In genomic region chr1:46653405-46653853, GRCh38 we compare ENCODE assay signal across 17 cellular contexts. TPM values are rescaled to one million over a fixed set of nuclear protein-coding genes. Genes with fewer than 3 reads are reported as not detected.
A peak's percentile ranks its signal among the peaks of the same experiment; 100 is the strongest.
DNase-seq lines count a peak whose midpoint lies in the region; ATAC-seq and TF ChIP-seq lines count a peak whose summit lies in the region.
"Had no signal": no experiment of that assay in that cellular context is flagged by ENCODE, and none has a peak within 500 bp of the region (broad histone marks: within the 10 kb centered on the region; RNA-seq: fewer than 3 reads in every experiment).

No MANE protein-coding gene starts in this region.

- H3K9me1 ChIP-seq in IMR-90 (ENCODE audit: insufficient read depth, low read length) = no peaks in the 10 kb centered on the region

- H3K4me1 ChIP-seq in IMR-90 (ENCODE audit: control insufficient read depth, insufficient read depth, low read length) (peaks cover 3% of the 10 kb centered on the region; the same call in 1 of the 2 replicates), esophagus squamous epithelium (peaks cover 0 to 22% (median 0%) of the 10 kb centered on the region in 3 donors), sigmoid colon (peaks cover 0 to 33% (median 9%) of the 10 kb centered on the region in 4 donors)
- H3K4me1 ChIP-seq: spleen had no signal

- H3K4me3 ChIP-seq in IMR-90 (ENCODE audit: insufficient read depth, low read depth, low read length) (peak overlapping the region; percentile 17; the same call in 1 of the 2 replicates), esophagus squamous epithelium (no peak overlapping the region), sigmoid colon (peak overlapping the region; percentile 11 to 24 (median 22))
- H3K4me3 ChIP-seq: dorsolateral prefrontal cortex, spleen had no signal

- H3K36me3 Mint-ChIP-seq in activated CD4-positive, alpha-beta T cell treated with anti-CD3 and anti-CD28 coated beads, Interleukin-2, amount 10 ng/mL, durations not matched to agents 24 days and 14 days (ENCODE audit: low read depth) = peaks cover 70% of the 10 kb centered on the region
- peaks cover 72% of the 10 kb centered on the region for H3K36me3 Mint-ChIP-seq in activated CD4-positive, alpha-beta T cell treated with anti-CD3 and anti-CD28 coated beads, Interleukin-2, amount 10 ng/mL, durations not matched to agents 7 days and 5 days (ENCODE audit: low read depth)

- dilution Hi-C loops in IMR-90 (cut with HindIII; ENCODE audit: low sequenced_read_pairs, unreplicated experiment) = no loop called here

- no peak for DNase-seq in activated CD4-positive, alpha-beta T cell treated with anti-CD3 and anti-CD28 coated beads, Interleukin-2, amount 10 ng/mL, durations not matched to agents 24 days and 14 days
- no peak for DNase-seq in activated CD4-positive, alpha-beta T cell treated with anti-CD3 and anti-CD28 coated beads, Interleukin-2, amount 10 ng/mL, durations not matched to agents 7 days and 5 days
- peak; percentile 69 for DNase-seq in IMR-90
- no peak for DNase-seq in esophagus squamous epithelium (lab: John Stamatoyannopoulos, UW)
- no peak for DNase-seq in sigmoid colon
- no peak for DNase-seq in GM10266 (ENCODE audit: extremely low spot score)
- no peak for DNase-seq in stimulated activated naive CD4-positive, alpha-beta T cell (lab: John Stamatoyannopoulos, UW)
- DNase-seq: dorsolateral prefrontal cortex, GOT3, MV-4-11, spleen had no signal

- CTCF ChIA-PET in activated CD4-positive, alpha-beta T cell treated with anti-CD3 and anti-CD28 coated beads, Interleukin-2, amount 10 ng/mL, durations not matched to agents 7 days and 5 days (lab: Charles Lee) = no interaction called here
- CTCF ChIA-PET in IMR-90 (lab: Yijun Ruan, JAX) = no interaction called here

- BruUV-seq in IMR-90 (replicated peaks; lab: Mats Ljungman, UMichigan) = no TSS peak

- no peak overlapping the region for H3K27ac ChIP-seq in IMR-90 (ENCODE audit: insufficient read depth, low read length)
- peak overlapping the region; percentile 8 to 67 (median 60) for H3K27ac ChIP-seq in esophagus squamous epithelium
- H3K27ac ChIP-seq in sigmoid colon = peak overlapping the region; percentile 67 to 73 (median 71)
- H3K27ac ChIP-seq: spleen had no signal

- H4K20me1 ChIP-seq in IMR-90 (ENCODE audit: insufficient read depth, low read length) = no peaks in the 10 kb centered on the region

- peak overlapping the region; percentile 62 for H3K4me2 ChIP-seq in IMR-90 (ENCODE audit: low read depth, low read length)

- in situ Hi-C loops in IMR-90 (cut with MboI; ENCODE audit: low sequenced_read_pairs) = no loop called here

- H4K91ac ChIP-seq in IMR-90 (ENCODE audit: insufficient read depth, low read depth, low read length) = no peak overlapping the region

- no peak for TF ChIP-seq RAD21 in IMR-90 (IDR thresholded peaks at IDR 0.05; ENCODE audit: low read length)

- H3K9me3 Mint-ChIP-seq in activated CD4-positive, alpha-beta T cell treated with anti-CD3 and anti-CD28 coated beads, Interleukin-2, amount 10 ng/mL, durations not matched to agents 24 days and 14 days = peaks cover 15% of the 10 kb centered on the region
- peaks cover 15% of the 10 kb centered on the region for H3K9me3 Mint-ChIP-seq in activated CD4-positive, alpha-beta T cell treated with anti-CD3 and anti-CD28 coated beads, Interleukin-2, amount 10 ng/mL, durations not matched to agents 7 days and 5 days
- H3K9me3 Mint-ChIP-seq: activated naive CD4-positive, alpha-beta T cell treated with anti-CD3 and anti-CD28 coated beads, Interleukin-2, amount 50 U/mL, for 24 hours had no signal

- no peak overlapping the region for H3K4me3 Mint-ChIP-seq in activated CD4-positive, alpha-beta T cell treated with anti-CD3 and anti-CD28 coated beads, Interleukin-2, amount 10 ng/mL, durations not matched to agents 24 days and 14 days
- H3K4me3 Mint-ChIP-seq in activated CD4-positive, alpha-beta T cell treated with anti-CD3 and anti-CD28 coated beads, Interleukin-2, amount 10 ng/mL, durations not matched to agents 7 days and 5 days = no peak overlapping the region
- H3K4me3 Mint-ChIP-seq: activated naive CD4-positive, alpha-beta T cell treated with anti-CD3 and anti-CD28 coated beads, Interleukin-2, amount 50 U/mL, for 24 hours had no signal

- WGBS in IMR-90 (ENCODE audit: extremely low coverage in 2 of 2, insufficient read length in 1 of 2), 2 experiments = no CpG with 5 or more reads among the region's 2 CpGs
- 65 to 72% methylated on average over 2 of the region's 2 CpGs for WGBS in esophagus squamous epithelium, 2 donors
- WGBS in sigmoid colon, 2 donors = 15 to 57% methylated on average over 2 of the region's 2 CpGs

- 0 out of 2 replicates have a peak overlapping the region, but pooled peaks have one; percentile 39 for H3K56ac ChIP-seq in IMR-90 (ENCODE audit: extremely low read depth, insufficient read depth, low read length)

- no peak overlapping the region for H2BK15ac ChIP-seq in IMR-90 (ENCODE audit: low read depth, low read length)

- TF ChIP-seq CTCF in IMR-90 (conservative IDR thresholded peaks at IDR 0.05; ENCODE audit: low read depth, low read length) (no peak), esophagus squamous epithelium (IDR thresholded peaks at IDR 0.05) (no peak), sigmoid colon (IDR thresholded peaks at IDR 0.05) (no peak), GM10266 (IDR thresholded peaks at IDR 0.05; ENCODE audit: control insufficient read depth, insufficient read depth, low read depth, missing control alignments) (no peak)

- no peaks in the 10 kb centered on the region for H3K27me3 Mint-ChIP-seq in activated CD4-positive, alpha-beta T cell treated with anti-CD3 and anti-CD28 coated beads, Interleukin-2, amount 10 ng/mL, durations not matched to agents 24 days and 14 days
- no peaks in the 10 kb centered on the region for H3K27me3 Mint-ChIP-seq in activated CD4-positive, alpha-beta T cell treated with anti-CD3 and anti-CD28 coated beads, Interleukin-2, amount 10 ng/mL, durations not matched to agents 7 days and 5 days
- H3K27me3 Mint-ChIP-seq: activated naive CD4-positive, alpha-beta T cell treated with anti-CD3 and anti-CD28 coated beads, Interleukin-2, amount 50 U/mL, for 24 hours had no signal

- no peak overlapping the region for H3K14ac ChIP-seq in IMR-90 (replicated peaks; ENCODE audit: low read depth, low read length)

- H3K9ac ChIP-seq in IMR-90 (ENCODE audit: low read depth, low read length) = no peak overlapping the region; the same call in 1 of the 2 replicates

- H2AFZ ChIP-seq in IMR-90 (replicated peaks; ENCODE audit: low read length, poor library complexity) = no peak overlapping the region

- H3K36me3 ChIP-seq in IMR-90 (ENCODE audit: control insufficient read depth, insufficient read depth, low read length) (peaks cover 21% of the 10 kb centered on the region; the same call in 1 of the 2 replicates), esophagus squamous epithelium (peaks cover 0 to 94% (median 13%) of the 10 kb centered on the region in 3 donors), sigmoid colon (peaks cover 9 to 56% (median 17%) of the 10 kb centered on the region in 4 donors)

- peak overlapping the region; percentile 31 for H3K27ac Mint-ChIP-seq in activated CD4-positive, alpha-beta T cell treated with anti-CD3 and anti-CD28 coated beads, Interleukin-2, amount 10 ng/mL, durations not matched to agents 24 days and 14 days
- H3K27ac Mint-ChIP-seq in activated CD4-positive, alpha-beta T cell treated with anti-CD3 and anti-CD28 coated beads, Interleukin-2, amount 10 ng/mL, durations not matched to agents 7 days and 5 days = no peak overlapping the region
- H3K27ac Mint-ChIP-seq: activated naive CD4-positive, alpha-beta T cell treated with anti-CD3 and anti-CD28 coated beads, Interleukin-2, amount 50 U/mL, for 24 hours had no signal

- H3K9me3 ChIP-seq in IMR-90 (ENCODE audit: control insufficient read depth, insufficient read depth, low read length) (0 out of 2 replicates have a peak, but pooled peaks cover 2% of the 10 kb centered on the region), esophagus squamous epithelium (peaks cover 0 to 12% (median 7%) of the 10 kb centered on the region in 3 donors), sigmoid colon (peaks cover 0 to 5% (median 0%) of the 10 kb centered on the region in 4 donors)

- peak overlapping the region; percentile 56; the same call in 1 of the 2 replicates for H3K23ac ChIP-seq in IMR-90 (ENCODE audit: low read depth, low read length)

- no peak overlapping the region for H2AK5ac ChIP-seq in IMR-90 (ENCODE audit: low read depth, low read length)

- H4K5ac ChIP-seq in IMR-90 (ENCODE audit: low read depth, low read length) = peak overlapping the region; percentile 48; the same call in 1 of the 2 replicates

- H2BK5ac ChIP-seq in IMR-90 (ENCODE audit: low read depth, low read length, poor library complexity, severe bottlenecking) = peak overlapping the region; percentile 67

- intact Hi-C loops in activated CD4-positive, alpha-beta T cell treated with anti-CD3 and anti-CD28 coated beads, Interleukin-2, amount 10 ng/mL, durations not matched to agents 24 days and 14 days (cut with micrococcal nuclease) = no loop called here
- intact Hi-C loops in IMR-90 (cut with micrococcal nuclease) = no loop called here
- intact Hi-C loops in esophagus squamous epithelium (cut with DNase I) = no loop called here
- intact Hi-C loops in sigmoid colon (cut with DNase I) = no loop called here

- H3K18ac ChIP-seq in IMR-90 (ENCODE audit: low read depth, low read length) = peak overlapping the region; percentile 1; the same call in 1 of the 2 replicates

- H3K27me3 ChIP-seq in IMR-90 (ENCODE audit: control insufficient read depth, insufficient read depth, low read length) (no peaks in the 10 kb centered on the region), esophagus squamous epithelium (no peaks in the 10 kb centered on the region), sigmoid colon (no peaks in the 10 kb centered on the region)
- H3K27me3 ChIP-seq: dorsolateral prefrontal cortex, spleen had no signal

- H4K8ac ChIP-seq in IMR-90 (ENCODE audit: low read depth in 2 of 2, low read length in 2 of 2) = no peak overlapping the region

- ATAC-seq in IMR-90 (ENCODE audit: low read depth) = peak; percentile 87
- ATAC-seq in HG03135 (IDR thresholded peaks at IDR 0.05; ENCODE audit: unreplicated experiment) = no peak

- POLR2A ChIA-PET in activated CD4-positive, alpha-beta T cell treated with anti-CD3 and anti-CD28 coated beads, Interleukin-2, amount 10 ng/mL, durations not matched to agents 7 days and 5 days (lab: Charles Lee) = no interaction called here
- POLR2A ChIA-PET in IMR-90 (lab: Charles Lee; ENCODE audit: unreplicated experiment) = no interaction called here

- TF ChIP-seq POLR2A in IMR-90 (IDR thresholded peaks at IDR 0.05; ENCODE audit: low read depth, low read length) (no peak), esophagus squamous epithelium (IDR thresholded peaks at IDR 0.05) (no peak), sigmoid colon (IDR thresholded peaks at IDR 0.05) (no peak)

- no peak overlapping the region for H3K4ac ChIP-seq in IMR-90 (ENCODE audit: low read depth, low read length)

- no peak for TF ChIP-seq EP300 in sigmoid colon (IDR thresholded peaks at IDR 0.05)

- H3K4me1 Mint-ChIP-seq in activated CD4-positive, alpha-beta T cell treated with anti-CD3 and anti-CD28 coated beads, Interleukin-2, amount 10 ng/mL, durations not matched to agents 24 days and 14 days = peaks cover 15% of the 10 kb centered on the region
- H3K4me1 Mint-ChIP-seq in activated CD4-positive, alpha-beta T cell treated with anti-CD3 and anti-CD28 coated beads, Interleukin-2, amount 10 ng/mL, durations not matched to agents 7 days and 5 days = peaks cover 12% of the 10 kb centered on the region
- H3K4me1 Mint-ChIP-seq: activated naive CD4-positive, alpha-beta T cell treated with anti-CD3 and anti-CD28 coated beads, Interleukin-2, amount 50 U/mL, for 24 hours had no signal

- no peak overlapping the region for H2BK120ac ChIP-seq in IMR-90 (ENCODE audit: low read depth, low read length)

- no peak overlapping the region for H2BK20ac ChIP-seq in IMR-90 (ENCODE audit: low read depth, low read length)

- H2AK9ac ChIP-seq in IMR-90 (replicated peaks; ENCODE audit: low read depth, low read length, poor library complexity) = no peak overlapping the region

- H3K79me1 ChIP-seq in IMR-90 (ENCODE audit: low read depth in 1 of 2, low read length in 2 of 2) = no peaks in the 10 kb centered on the region

RNA-seq across cellular contexts. Expression of gene ATPAF1, which starts 14.7 kb away (rescaled TPM):
- total RNA-seq in activated CD4-positive, alpha-beta T cell treated with anti-CD3 and anti-CD28 coated beads, Interleukin-2, amount 10 ng/mL, durations not matched to agents 24 days and 14 days = 41.6 and 43.1 TPM in 2 replicates
- total RNA-seq in activated CD4-positive, alpha-beta T cell treated with anti-CD3 and anti-CD28 coated beads, Interleukin-2, amount 10 ng/mL, durations not matched to agents 7 days and 5 days = 10 to 100 TPM; 49.0 to 50.6 TPM
- total RNA-seq in IMR-90 (2012; rRNA removed) = 52.2 and 80.3 TPM in 2 replicates
- polyA plus RNA-seq in IMR-90 (2012; rRNA removed) = 45.4 and 55.5 TPM in 2 replicates
- 19.9 and 67.2 TPM in 2 replicates for polyA plus RNA-seq in IMR-90 (2012; cell fraction: cytosol; rRNA removed)
- polyA plus RNA-seq in IMR-90 (2012; cell fraction: nucleus; rRNA removed; ENCODE audit: low replicate concordance) = 8.4 and 36.0 TPM in 2 replicates
- total RNA-seq in esophagus squamous epithelium = 10 to 100 TPM; 25.7 to 39.1 (median 32.8) TPM
- 10 to 100 TPM; 52.8 to 67.8 (median 61.2) TPM for total RNA-seq in sigmoid colon
- polyA plus RNA-seq in sigmoid colon = 10 to 100 TPM; 35.2 to 82.8 (median 56.5) TPM

RNA-seq across cellular contexts. Expression of gene TEX38, which starts 18.2 kb away (rescaled TPM):
- not detected in 2 replicates for total RNA-seq in activated CD4-positive, alpha-beta T cell treated with anti-CD3 and anti-CD28 coated beads, Interleukin-2, amount 10 ng/mL, durations not matched to agents 24 days and 14 days
- not detected for total RNA-seq in activated CD4-positive, alpha-beta T cell treated with anti-CD3 and anti-CD28 coated beads, Interleukin-2, amount 10 ng/mL, durations not matched to agents 7 days and 5 days
- total RNA-seq in IMR-90 (2012; rRNA removed) (not detected in 2 replicates), esophagus squamous epithelium (not detected), sigmoid colon (not detected)
- polyA plus RNA-seq in IMR-90 (2012; rRNA removed) (not detected in 2 replicates), sigmoid colon (under 1 TPM in 1 of 3 donors, not detected in 2; 0.16 TPM)
- polyA plus RNA-seq in IMR-90 (2012; cell fraction: cytosol; rRNA removed) = not detected in 2 replicates
- polyA plus RNA-seq in IMR-90 (2012; cell fraction: nucleus; rRNA removed; ENCODE audit: low replicate concordance) = 0.23 TPM in 1 of 2 replicates, not detected in the other
- total RNA-seq: A673; glomerular endothelial cell; spleen; T-helper 1 cell treated with Interleukin-12 subunit alpha and Interleukin-12 subunit beta and Interleukin-4 antibody, amounts not matched to agents 30 ng/mL and 1 ng/mL, for 36 hours; urinary bladder had no signal
- polyA plus RNA-seq: urinary bladder had no signal

RNA-seq across cellular contexts. Expression of gene MOB3C, which starts 36.8 kb away (rescaled TPM):
- 15.0 and 17.8 TPM in 2 replicates for total RNA-seq in activated CD4-positive, alpha-beta T cell treated with anti-CD3 and anti-CD28 coated beads, Interleukin-2, amount 10 ng/mL, durations not matched to agents 24 days and 14 days
- total RNA-seq in activated CD4-positive, alpha-beta T cell treated with anti-CD3 and anti-CD28 coated beads, Interleukin-2, amount 10 ng/mL, durations not matched to agents 7 days and 5 days = 10 to 100 TPM; 19.5 to 21.4 TPM
- total RNA-seq in IMR-90 (2012; rRNA removed) = 6.4 and 7.3 TPM in 2 replicates
- 8.3 and 9.0 TPM in 2 replicates for polyA plus RNA-seq in IMR-90 (2012; rRNA removed)
- 7.2 and 9.7 TPM in 2 replicates for polyA plus RNA-seq in IMR-90 (2012; cell fraction: cytosol; rRNA removed)
- polyA plus RNA-seq in IMR-90 (2012; cell fraction: nucleus; rRNA removed; ENCODE audit: low replicate concordance) = 22.3 and 26.0 TPM in 2 replicates
- total RNA-seq in esophagus squamous epithelium = 10 to 100 TPM; 12.0 to 29.3 (median 18.7) TPM
- 10 to 100 TPM; 11.4 to 25.7 (median 16.0) TPM for total RNA-seq in sigmoid colon
- polyA plus RNA-seq in sigmoid colon = 10 to 100 TPM in 2 of 3 donors, 1 to 10 TPM in 1; 7.8 to 13.8 (median 12.0) TPM

RNA-seq across cellular contexts. Expression of gene MKNK1, which starts 49.4 kb away (rescaled TPM):
- total RNA-seq in activated CD4-positive, alpha-beta T cell treated with anti-CD3 and anti-CD28 coated beads, Interleukin-2, amount 10 ng/mL, durations not matched to agents 24 days and 14 days = 41.8 and 42.5 TPM in 2 replicates
- total RNA-seq in activated CD4-positive, alpha-beta T cell treated with anti-CD3 and anti-CD28 coated beads, Interleukin-2, amount 10 ng/mL, durations not matched to agents 7 days and 5 days = 10 to 100 TPM; 58.2 to 63.3 TPM
- 14.3 and 16.4 TPM in 2 replicates for total RNA-seq in IMR-90 (2012; rRNA removed)
- 32.9 and 35.2 TPM in 2 replicates for polyA plus RNA-seq in IMR-90 (2012; rRNA removed)
- polyA plus RNA-seq in IMR-90 (2012; cell fraction: cytosol; rRNA removed) = 19.1 and 20.7 TPM in 2 replicates
- 196 and 231 TPM in 2 replicates for polyA plus RNA-seq in IMR-90 (2012; cell fraction: nucleus; rRNA removed; ENCODE audit: low replicate concordance)
- total RNA-seq in esophagus squamous epithelium = 10 to 100 TPM; 18.2 to 33.7 (median 33.6) TPM
- total RNA-seq in sigmoid colon = 10 to 100 TPM; 32.1 to 54.3 (median 35.7) TPM
- polyA plus RNA-seq in sigmoid colon = 10 to 100 TPM; 15.0 to 30.3 (median 30.0) TPM

Comparison
In these comparisons a context has a peak if more than half of its experiments do, and no peak if none do; other contexts are left out.
1. H3K4me3 ChIP-seq: peak in IMR-90 (single experiment) and sigmoid colon (4 of 4); none in esophagus squamous epithelium (0 of 4).